30 cellular contexts compared by ENCODE assay signal in the genomic region with DNA sequence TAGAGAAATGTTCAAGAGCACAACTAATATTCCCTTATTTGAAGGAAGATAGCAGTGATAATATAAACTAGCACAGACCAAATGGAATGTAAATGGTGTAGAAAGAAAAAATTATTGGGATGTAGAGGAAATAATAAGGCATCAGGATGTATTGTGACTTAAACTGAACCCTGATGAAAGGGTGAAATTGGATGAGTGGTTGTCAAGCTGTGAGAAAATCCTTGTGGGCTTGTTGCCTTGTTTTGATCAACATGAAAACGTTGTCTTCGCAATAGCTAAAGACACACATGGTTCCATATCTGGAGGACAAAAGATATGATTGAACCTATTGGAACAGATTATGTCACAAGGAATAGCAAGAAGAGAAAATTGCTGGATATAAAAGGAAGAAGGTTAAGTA. TPM values are rescaled to one million over a fixed set of nuclear protein-coding genes. Genes with fewer than 3 reads are reported as not detected.
"Had no signal": no experiment of that assay in that cellular context is flagged by ENCODE, and none has a peak within 500 bp of the region (broad histone marks: within the 10 kb centered on the region; RNA-seq: fewer than 3 reads in every experiment).

No MANE protein-coding gene starts in this region.

- ATAC-seq: effector memory CD8-positive, alpha-beta T cell; esophagus mucosa; foreskin keratinocyte; gastrocnemius medialis; gastroesophageal sphincter; heart left ventricle; heart right ventricle had no signal

- H3K27me3 Mint-ChIP-seq: dendritic cell treated with granulocyte-macrophage colony-stimulating factor and Interleukin-4, amounts not matched to agents 40 ng/mL and 50 ng/mL, for 4 days; effector memory CD8-positive, alpha-beta T cell had no signal

- H3K4me1 Mint-ChIP-seq: endodermal cell had no signal

- DNase-seq: colonic mucosa; cortex of kidney; dermis blood vessel endothelial cell; dorsolateral prefrontal cortex; effector CD4-positive, alpha-beta T cell; effector CD8-positive, alpha-beta T cell; effector memory CD4-positive, alpha-beta T cell; effector memory CD8-positive, alpha-beta T cell; endodermal cell; erythroblast; esophagus squamous epithelium; foreskin fibroblast; foreskin keratinocyte; foreskin melanocyte; gastrocnemius medialis; glutamatergic neuron; head of caudate nucleus; heart left ventricle; heart right ventricle had no signal

- H3K27me3 ChIP-seq: colonic mucosa, esophagus squamous epithelium, foreskin keratinocyte, gastrocnemius medialis, gastroesophageal sphincter, heart left ventricle, heart right ventricle had no signal

- H3K36me3 ChIP-seq: colonic mucosa, esophagus muscularis mucosa, esophagus squamous epithelium, gastrocnemius medialis, gastroesophageal sphincter, heart left ventricle, heart right ventricle had no signal

- H3K9me3 Mint-ChIP-seq: dendritic cell treated with granulocyte-macrophage colony-stimulating factor and Interleukin-4, amounts not matched to agents 40 ng/mL and 50 ng/mL, for 4 days had no signal

- H3K4me3 ChIP-seq: colonic mucosa, coronary artery, dorsolateral prefrontal cortex, esophagus muscularis mucosa, esophagus squamous epithelium, gastrocnemius medialis, gastroesophageal sphincter, heart left ventricle, heart right ventricle had no signal

- FAIRE-seq: colon, endometrium, endothelial cell of umbilical vein had no signal

- H3K27ac Mint-ChIP-seq: dendritic cell treated with granulocyte-macrophage colony-stimulating factor and Interleukin-4, amounts not matched to agents 40 ng/mL and 50 ng/mL, for 4 days; effector memory CD8-positive, alpha-beta T cell; endodermal cell had no signal

- H3K27ac ChIP-seq: colonic mucosa, coronary artery, dorsolateral prefrontal cortex, epithelial cell of prostate, esophagus muscularis mucosa, esophagus squamous epithelium, foreskin keratinocyte, gastrocnemius medialis, gastroesophageal sphincter, heart left ventricle, heart right ventricle had no signal

- H3K4me3 Mint-ChIP-seq: dendritic cell treated with granulocyte-macrophage colony-stimulating factor and Interleukin-4, amounts not matched to agents 40 ng/mL and 50 ng/mL, for 4 days; effector memory CD8-positive, alpha-beta T cell; endodermal cell had no signal

- H3K9me3 ChIP-seq: colonic mucosa, esophagus muscularis mucosa, esophagus squamous epithelium, gastrocnemius medialis, gastroesophageal sphincter, heart left ventricle, heart right ventricle had no signal

- H3K4me1 ChIP-seq: colonic mucosa, esophagus muscularis mucosa, esophagus squamous epithelium, foreskin keratinocyte, gastrocnemius medialis, gastroesophageal sphincter, heart left ventricle, heart right ventricle had no signal

RNA-seq across cellular contexts. Expression of a gene that starts 40.3 kb away (rescaled TPM):
- total RNA-seq: dermis blood vessel endothelial cell, endothelial cell of umbilical vein, fibroblast of lung, fibroblast of villous mesenchyme, gastrocnemius medialis had no signal
- polyA plus RNA-seq: endothelial cell of umbilical vein, fibroblast of lung had no signal
